Comparison of ENCODE assay signal across 1 cellular context in the genomic region with DNA sequence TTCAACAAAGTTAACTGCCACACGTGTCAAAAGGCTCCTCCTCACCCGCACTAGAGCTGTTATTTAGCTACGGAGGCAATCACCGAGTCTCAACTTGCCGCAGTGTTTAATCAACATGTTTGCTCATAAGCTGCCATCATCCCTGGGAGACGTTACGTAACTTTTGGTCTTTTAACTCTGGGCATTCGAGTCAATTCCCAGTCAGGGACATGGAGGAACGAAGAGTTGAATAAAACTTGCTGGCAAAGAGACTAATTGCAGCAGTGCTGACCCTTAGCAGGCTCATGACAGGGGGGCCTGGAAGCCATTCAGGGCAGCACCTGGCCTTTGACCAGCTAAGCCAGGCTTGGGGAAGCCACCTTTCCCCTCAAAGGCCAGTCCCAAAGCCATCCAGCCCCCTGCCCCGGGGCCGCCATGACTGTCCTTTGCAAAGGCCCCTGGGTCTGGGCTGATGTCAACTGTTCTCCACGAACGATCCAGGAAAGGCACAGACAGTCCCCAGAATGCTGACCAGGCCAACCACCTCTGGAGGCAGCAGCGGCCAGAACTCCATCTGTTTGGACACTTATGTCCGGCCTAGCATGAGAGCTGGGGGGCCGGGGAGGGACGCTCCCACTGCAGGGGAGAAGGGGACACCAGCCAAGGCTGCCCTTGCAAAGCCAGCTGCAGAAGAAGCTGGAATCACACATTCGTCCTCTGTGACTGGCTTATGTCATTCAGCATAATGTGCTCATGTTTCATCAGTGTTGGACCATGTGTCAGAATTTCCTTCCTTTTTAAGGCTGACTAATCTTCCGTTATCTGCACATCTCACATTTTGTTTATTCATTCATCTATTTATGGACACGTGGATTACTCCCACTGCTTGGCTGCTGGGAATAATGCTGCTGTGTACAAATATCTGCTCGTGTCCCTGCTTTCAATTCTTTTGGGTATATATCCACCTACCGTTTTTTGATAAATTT.
TF ChIP-seq lines count a peak whose summit lies in the region.

No MANE protein-coding gene starts in this region.

TF ChIP-seq in HepG2, 621 proteins besides CTCF, POLR2A, EP300 and RAD21 (continued from another document and continues in another):
- TF ChIP-seq, protein P1, sequence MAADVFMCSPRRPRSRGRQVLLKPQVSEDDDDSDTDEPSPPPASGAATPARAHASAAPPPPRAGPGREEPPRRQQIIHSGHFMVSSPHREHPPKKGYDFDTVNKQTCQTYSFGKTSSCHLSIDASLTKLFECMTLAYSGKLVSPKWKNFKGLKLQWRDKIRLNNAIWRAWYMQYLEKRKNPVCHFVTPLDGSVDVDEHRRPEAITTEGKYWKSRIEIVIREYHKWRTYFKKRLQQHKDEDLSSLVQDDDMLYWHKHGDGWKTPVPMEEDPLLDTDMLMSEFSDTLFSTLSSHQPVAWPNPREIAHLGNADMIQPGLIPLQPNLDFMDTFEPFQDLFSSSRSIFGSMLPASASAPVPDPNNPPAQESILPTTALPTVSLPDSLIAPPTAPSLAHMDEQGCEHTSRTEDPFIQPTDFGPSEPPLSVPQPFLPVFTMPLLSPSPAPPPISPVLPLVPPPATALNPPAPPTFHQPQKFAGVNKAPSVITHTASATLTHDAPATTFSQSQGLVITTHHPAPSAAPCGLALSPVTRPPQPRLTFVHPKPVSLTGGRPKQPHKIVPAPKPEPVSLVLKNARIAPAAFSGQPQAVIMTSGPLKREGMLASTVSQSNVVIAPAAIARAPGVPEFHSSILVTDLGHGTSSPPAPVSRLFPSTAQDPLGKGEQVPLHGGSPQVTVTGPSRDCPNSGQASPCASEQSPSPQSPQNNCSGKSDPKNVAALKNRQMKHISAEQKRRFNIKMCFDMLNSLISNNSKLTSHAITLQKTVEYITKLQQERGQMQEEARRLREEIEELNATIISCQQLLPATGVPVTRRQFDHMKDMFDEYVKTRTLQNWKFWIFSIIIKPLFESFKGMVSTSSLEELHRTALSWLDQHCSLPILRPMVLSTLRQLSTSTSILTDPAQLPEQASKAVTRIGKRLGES (CRISPR knock-in tag; IDR thresholded peaks at IDR 0.05; ENCODE audit: borderline replicate concordance) = no peak
- TF ChIP-seq TEAD3 (CRISPR knock-in tag; optimal IDR thresholded peaks at IDR 0.05; ENCODE audit: borderline replicate concordance) = peak; percentile 87
- TF ChIP-seq, protein P2, sequence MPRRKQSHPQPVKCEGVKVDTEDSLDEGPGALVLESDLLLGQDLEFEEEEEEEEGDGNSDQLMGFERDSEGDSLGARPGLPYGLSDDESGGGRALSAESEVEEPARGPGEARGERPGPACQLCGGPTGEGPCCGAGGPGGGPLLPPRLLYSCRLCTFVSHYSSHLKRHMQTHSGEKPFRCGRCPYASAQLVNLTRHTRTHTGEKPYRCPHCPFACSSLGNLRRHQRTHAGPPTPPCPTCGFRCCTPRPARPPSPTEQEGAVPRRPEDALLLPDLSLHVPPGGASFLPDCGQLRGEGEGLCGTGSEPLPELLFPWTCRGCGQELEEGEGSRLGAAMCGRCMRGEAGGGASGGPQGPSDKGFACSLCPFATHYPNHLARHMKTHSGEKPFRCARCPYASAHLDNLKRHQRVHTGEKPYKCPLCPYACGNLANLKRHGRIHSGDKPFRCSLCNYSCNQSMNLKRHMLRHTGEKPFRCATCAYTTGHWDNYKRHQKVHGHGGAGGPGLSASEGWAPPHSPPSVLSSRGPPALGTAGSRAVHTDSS (CRISPR knock-in tag; conservative IDR thresholded peaks at IDR 0.05) = no peak
- no peak for TF ChIP-seq PCBP2 (optimal IDR thresholded peaks at IDR 0.05; ENCODE audit: low read depth, low read length, poor library complexity, severe bottlenecking)
- no peak for TF ChIP-seq ZNF333 (CRISPR knock-in tag; IDR thresholded peaks at IDR 0.05; ENCODE audit: borderline replicate concordance)
- TF ChIP-seq, protein P3, sequence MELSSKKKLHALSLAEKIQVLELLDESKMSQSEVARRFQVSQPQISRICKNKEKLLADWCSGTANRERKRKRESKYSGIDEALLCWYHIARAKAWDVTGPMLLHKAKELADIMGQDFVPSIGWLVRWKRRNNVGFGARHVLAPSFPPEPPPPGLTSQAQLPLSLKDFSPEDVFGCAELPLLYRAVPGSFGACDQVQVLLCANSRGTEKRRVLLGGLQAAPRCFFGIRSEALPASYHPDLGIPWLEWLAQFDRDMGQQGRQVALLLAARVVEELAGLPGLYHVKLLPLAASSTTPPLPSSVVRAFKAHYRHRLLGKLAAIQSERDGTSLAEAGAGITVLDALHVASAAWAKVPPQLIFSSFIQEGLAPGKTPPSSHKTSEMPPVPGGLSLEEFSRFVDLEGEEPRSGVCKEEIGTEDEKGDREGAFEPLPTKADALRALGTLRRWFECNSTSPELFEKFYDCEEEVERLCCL (CRISPR knock-in tag; IDR thresholded peaks at IDR 0.05; ENCODE audit: borderline replicate concordance) = no peak
- TF ChIP-seq ZNF337 (CRISPR knock-in tag; IDR thresholded peaks at IDR 0.05; ENCODE audit: borderline replicate concordance, low read depth) = no peak
- TF ChIP-seq ZNF136 (CRISPR knock-in tag; IDR thresholded peaks at IDR 0.05; ENCODE audit: low read depth) = no peak
- no peak for TF ChIP-seq ZFP82 (CRISPR knock-in tag; IDR thresholded peaks at IDR 0.05; ENCODE audit: borderline replicate concordance)
- TF ChIP-seq, protein P4, sequence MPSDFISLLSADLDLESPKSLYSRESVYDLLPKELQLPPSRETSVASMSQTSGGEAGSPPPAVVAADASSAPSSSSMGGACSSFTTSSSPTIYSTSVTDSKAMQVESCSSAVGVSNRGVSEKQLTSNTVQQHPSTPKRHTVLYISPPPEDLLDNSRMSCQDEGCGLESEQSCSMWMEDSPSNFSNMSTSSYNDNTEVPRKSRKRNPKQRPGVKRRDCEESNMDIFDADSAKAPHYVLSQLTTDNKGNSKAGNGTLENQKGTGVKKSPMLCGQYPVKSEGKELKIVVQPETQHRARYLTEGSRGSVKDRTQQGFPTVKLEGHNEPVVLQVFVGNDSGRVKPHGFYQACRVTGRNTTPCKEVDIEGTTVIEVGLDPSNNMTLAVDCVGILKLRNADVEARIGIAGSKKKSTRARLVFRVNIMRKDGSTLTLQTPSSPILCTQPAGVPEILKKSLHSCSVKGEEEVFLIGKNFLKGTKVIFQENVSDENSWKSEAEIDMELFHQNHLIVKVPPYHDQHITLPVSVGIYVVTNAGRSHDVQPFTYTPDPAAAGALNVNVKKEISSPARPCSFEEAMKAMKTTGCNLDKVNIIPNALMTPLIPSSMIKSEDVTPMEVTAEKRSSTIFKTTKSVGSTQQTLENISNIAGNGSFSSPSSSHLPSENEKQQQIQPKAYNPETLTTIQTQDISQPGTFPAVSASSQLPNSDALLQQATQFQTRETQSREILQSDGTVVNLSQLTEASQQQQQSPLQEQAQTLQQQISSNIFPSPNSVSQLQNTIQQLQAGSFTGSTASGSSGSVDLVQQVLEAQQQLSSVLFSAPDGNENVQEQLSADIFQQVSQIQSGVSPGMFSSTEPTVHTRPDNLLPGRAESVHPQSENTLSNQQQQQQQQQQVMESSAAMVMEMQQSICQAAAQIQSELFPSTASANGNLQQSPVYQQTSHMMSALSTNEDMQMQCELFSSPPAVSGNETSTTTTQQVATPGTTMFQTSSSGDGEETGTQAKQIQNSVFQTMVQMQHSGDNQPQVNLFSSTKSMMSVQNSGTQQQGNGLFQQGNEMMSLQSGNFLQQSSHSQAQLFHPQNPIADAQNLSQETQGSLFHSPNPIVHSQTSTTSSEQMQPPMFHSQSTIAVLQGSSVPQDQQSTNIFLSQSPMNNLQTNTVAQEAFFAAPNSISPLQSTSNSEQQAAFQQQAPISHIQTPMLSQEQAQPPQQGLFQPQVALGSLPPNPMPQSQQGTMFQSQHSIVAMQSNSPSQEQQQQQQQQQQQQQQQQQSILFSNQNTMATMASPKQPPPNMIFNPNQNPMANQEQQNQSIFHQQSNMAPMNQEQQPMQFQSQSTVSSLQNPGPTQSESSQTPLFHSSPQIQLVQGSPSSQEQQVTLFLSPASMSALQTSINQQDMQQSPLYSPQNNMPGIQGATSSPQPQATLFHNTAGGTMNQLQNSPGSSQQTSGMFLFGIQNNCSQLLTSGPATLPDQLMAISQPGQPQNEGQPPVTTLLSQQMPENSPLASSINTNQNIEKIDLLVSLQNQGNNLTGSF (CRISPR knock-in tag; IDR thresholded peaks at IDR 0.05) = no peak
- TF ChIP-seq ZFP36L1 (CRISPR knock-in tag; IDR thresholded peaks at IDR 0.05) = peak; percentile 73; the same call in 1 of the 2 replicates
- no peak; the same call in 1 of the 2 replicates for TF ChIP-seq NFKB2 (CRISPR knock-in tag; IDR thresholded peaks at IDR 0.05; ENCODE audit: borderline replicate concordance)
- no peak for TF ChIP-seq ZNF17 (CRISPR knock-in tag; IDR thresholded peaks at IDR 0.05)
- TF ChIP-seq ZNF549 (CRISPR knock-in tag; IDR thresholded peaks at IDR 0.05) = no peak
- TF ChIP-seq, protein P5, sequence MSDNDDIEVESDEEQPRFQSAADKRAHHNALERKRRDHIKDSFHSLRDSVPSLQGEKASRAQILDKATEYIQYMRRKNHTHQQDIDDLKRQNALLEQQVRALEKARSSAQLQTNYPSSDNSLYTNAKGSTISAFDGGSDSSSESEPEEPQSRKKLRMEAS (IDR thresholded peaks at IDR 0.05) = peak; percentile 77
- TF ChIP-seq, protein P6, sequence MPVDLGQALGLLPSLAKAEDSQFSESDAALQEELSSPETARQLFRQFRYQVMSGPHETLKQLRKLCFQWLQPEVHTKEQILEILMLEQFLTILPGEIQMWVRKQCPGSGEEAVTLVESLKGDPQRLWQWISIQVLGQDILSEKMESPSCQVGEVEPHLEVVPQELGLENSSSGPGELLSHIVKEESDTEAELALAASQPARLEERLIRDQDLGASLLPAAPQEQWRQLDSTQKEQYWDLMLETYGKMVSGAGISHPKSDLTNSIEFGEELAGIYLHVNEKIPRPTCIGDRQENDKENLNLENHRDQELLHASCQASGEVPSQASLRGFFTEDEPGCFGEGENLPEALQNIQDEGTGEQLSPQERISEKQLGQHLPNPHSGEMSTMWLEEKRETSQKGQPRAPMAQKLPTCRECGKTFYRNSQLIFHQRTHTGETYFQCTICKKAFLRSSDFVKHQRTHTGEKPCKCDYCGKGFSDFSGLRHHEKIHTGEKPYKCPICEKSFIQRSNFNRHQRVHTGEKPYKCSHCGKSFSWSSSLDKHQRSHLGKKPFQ (CRISPR knock-in tag; IDR thresholded peaks at IDR 0.05; ENCODE audit: insufficient replicate concordance) = no peak
- TF ChIP-seq, protein P7, sequence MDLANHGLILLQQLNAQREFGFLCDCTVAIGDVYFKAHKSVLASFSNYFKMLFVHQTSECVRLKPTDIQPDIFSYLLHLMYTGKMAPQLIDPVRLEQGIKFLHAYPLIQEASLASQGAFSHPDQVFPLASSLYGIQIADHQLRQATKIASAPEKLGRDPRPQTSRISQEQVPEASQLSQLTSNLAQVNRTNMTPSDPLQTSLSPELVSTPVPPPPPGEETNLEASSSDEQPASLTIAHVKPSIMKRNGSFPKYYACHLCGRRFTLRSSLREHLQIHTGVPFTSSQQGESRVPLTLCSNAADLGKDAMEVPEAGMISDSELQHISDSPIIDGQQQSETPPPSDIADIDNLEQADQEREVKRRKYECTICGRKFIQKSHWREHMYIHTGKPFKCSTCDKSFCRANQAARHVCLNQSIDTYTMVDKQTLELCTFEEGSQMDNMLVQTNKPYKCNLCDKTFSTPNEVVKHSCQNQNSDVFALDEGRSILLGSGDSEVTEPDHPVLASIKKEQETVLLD (CRISPR knock-in tag; IDR thresholded peaks at IDR 0.05; ENCODE audit: low read depth) = no peak
- TF ChIP-seq, protein P8, sequence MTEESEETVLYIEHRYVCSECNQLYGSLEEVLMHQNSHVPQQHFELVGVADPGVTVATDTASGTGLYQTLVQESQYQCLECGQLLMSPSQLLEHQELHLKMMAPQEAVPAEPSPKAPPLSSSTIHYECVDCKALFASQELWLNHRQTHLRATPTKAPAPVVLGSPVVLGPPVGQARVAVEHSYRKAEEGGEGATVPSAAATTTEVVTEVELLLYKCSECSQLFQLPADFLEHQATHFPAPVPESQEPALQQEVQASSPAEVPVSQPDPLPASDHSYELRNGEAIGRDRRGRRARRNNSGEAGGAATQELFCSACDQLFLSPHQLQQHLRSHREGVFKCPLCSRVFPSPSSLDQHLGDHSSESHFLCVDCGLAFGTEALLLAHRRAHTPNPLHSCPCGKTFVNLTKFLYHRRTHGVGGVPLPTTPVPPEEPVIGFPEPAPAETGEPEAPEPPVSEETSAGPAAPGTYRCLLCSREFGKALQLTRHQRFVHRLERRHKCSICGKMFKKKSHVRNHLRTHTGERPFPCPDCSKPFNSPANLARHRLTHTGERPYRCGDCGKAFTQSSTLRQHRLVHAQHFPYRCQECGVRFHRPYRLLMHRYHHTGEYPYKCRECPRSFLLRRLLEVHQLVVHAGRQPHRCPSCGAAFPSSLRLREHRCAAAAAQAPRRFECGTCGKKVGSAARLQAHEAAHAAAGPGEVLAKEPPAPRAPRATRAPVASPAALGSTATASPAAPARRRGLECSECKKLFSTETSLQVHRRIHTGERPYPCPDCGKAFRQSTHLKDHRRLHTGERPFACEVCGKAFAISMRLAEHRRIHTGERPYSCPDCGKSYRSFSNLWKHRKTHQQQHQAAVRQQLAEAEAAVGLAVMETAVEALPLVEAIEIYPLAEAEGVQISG (CRISPR knock-in tag; IDR thresholded peaks at IDR 0.05) = peak; percentile 74
- TF ChIP-seq, protein P9, sequence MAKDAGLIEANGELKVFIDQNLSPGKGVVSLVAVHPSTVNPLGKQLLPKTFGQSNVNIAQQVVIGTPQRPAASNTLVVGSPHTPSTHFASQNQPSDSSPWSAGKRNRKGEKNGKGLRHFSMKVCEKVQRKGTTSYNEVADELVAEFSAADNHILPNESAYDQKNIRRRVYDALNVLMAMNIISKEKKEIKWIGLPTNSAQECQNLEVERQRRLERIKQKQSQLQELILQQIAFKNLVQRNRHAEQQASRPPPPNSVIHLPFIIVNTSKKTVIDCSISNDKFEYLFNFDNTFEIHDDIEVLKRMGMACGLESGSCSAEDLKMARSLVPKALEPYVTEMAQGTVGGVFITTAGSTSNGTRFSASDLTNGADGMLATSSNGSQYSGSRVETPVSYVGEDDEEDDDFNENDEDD (CRISPR knock-in tag; IDR thresholded peaks at IDR 0.05; ENCODE audit: borderline replicate concordance) = peak; percentile 38; the same call in 1 of the 2 replicates
- no peak for TF ChIP-seq ZFP41 (CRISPR knock-in tag; IDR thresholded peaks at IDR 0.05; ENCODE audit: borderline replicate concordance)
- TF ChIP-seq, protein P10, sequence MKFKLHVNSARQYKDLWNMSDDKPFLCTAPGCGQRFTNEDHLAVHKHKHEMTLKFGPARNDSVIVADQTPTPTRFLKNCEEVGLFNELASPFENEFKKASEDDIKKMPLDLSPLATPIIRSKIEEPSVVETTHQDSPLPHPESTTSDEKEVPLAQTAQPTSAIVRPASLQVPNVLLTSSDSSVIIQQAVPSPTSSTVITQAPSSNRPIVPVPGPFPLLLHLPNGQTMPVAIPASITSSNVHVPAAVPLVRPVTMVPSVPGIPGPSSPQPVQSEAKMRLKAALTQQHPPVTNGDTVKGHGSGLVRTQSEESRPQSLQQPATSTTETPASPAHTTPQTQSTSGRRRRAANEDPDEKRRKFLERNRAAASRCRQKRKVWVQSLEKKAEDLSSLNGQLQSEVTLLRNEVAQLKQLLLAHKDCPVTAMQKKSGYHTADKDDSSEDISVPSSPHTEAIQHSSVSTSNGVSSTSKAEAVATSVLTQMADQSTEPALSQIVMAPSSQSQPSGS (CRISPR knock-in tag; IDR thresholded peaks at IDR 0.05) = peak; percentile 83
- no peak for TF ChIP-seq U2AF1 (optimal IDR thresholded peaks at IDR 0.05; ENCODE audit: low read depth, low read length)
- TF ChIP-seq, protein P11, sequence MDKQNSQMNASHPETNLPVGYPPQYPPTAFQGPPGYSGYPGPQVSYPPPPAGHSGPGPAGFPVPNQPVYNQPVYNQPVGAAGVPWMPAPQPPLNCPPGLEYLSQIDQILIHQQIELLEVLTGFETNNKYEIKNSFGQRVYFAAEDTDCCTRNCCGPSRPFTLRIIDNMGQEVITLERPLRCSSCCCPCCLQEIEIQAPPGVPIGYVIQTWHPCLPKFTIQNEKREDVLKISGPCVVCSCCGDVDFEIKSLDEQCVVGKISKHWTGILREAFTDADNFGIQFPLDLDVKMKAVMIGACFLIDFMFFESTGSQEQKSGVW (CRISPR knock-in tag; IDR thresholded peaks at IDR 0.05; ENCODE audit: borderline replicate concordance) = no peak
- peak; percentile 49; the same call in 1 of the 2 replicates for TF ChIP-seq NFIC (IDR thresholded peaks at IDR 0.05; ENCODE audit: low read length)
- no peak for TF ChIP-seq ZNF383 (CRISPR knock-in tag; IDR thresholded peaks at IDR 0.05; ENCODE audit: borderline replicate concordance)
- peak; percentile 48; the same call in 1 of the 2 replicates for TF ChIP-seq ZBTB7A (CRISPR knock-in tag; IDR thresholded peaks at IDR 0.05)
